In genomic region chr6:20589266-20589665, GRCh38 we compare ENCODE assay signal across 20 cellular contexts. TPM values are rescaled to one million over a fixed set of nuclear protein-coding genes. Genes with fewer than 3 reads are reported as not detected.
DNase-seq lines count a peak whose midpoint lies in the region; ATAC-seq and TF ChIP-seq lines count a peak whose summit lies in the region.
"Had no signal": no experiment of that assay in that cellular context is flagged by ENCODE, and none has a peak within 500 bp of the region (broad histone marks: within the 10 kb centered on the region; RNA-seq: fewer than 3 reads in every experiment).

No MANE protein-coding gene starts in this region.

- H3K36me3 ChIP-seq in RWPE2 (ENCODE audit: low read depth), result 0 out of 2 replicates have a peak, but pooled peaks cover 4% of the 10 kb centered on the region
- H3K36me3 ChIP-seq: neutrophil had no signal

- no peaks in the 10 kb centered on the region for H3K27me3 Mint-ChIP-seq in stimulated activated naive CD8-positive, alpha-beta T cell treated with anti-CD3 and anti-CD28 coated beads, Interleukin-15, amount 100 ng/mL, for 72 hours
- H3K27me3 Mint-ChIP-seq: activated naive CD8-positive, alpha-beta T cell treated with anti-CD3 and anti-CD28 coated beads, Interleukin-2, amount 10 ng/mL, durations not matched to agents 7 days and 5 days; effector memory CD8-positive, alpha-beta T cell had no signal

- DNase-seq in GM03348 (ENCODE audit: low spot score) (peak; percentile 16), RWPE2 (ENCODE audit: low spot score) (no peak), fibroblast of mammary gland (ENCODE audit: low read depth) (peak; percentile 29), mucosa of gallbladder (ENCODE audit: low spot score) (no peak), NCI-H2107 treated with DMSO at 0.1 percent for 48 hours (lab: John Stamatoyannopoulos, UW; ENCODE audit: unreplicated experiment) (no peak)
- no peak for DNase-seq in stimulated activated naive CD8-positive, alpha-beta T cell treated with anti-CD3 and anti-CD28 coated beads, Interleukin-15, amount 100 ng/mL, for 72 hours
- DNase-seq: activated naive CD8-positive, alpha-beta T cell treated with anti-CD3 and anti-CD28 coated beads, Interleukin-2, amount 10 ng/mL, durations not matched to agents 7 days and 5 days; central memory CD4-positive, alpha-beta T cell; DMS 273 treated with DMSO at 0.1 percent for 48 hours; effector memory CD8-positive, alpha-beta T cell; NCI-H1048; NCI-H446; stimulated activated CD4-positive, alpha-beta T cell treated with anti-CD3 and anti-CD28 coated beads, Interleukin-4, amount 100 ng/mL, for 4 hours; SW 1271 had no signal

- TF ChIP-seq CTCF in 22Rv1 (IDR thresholded peaks at IDR 0.05) (no peak), RWPE2 (IDR thresholded peaks at IDR 0.05; ENCODE audit: poor library complexity, severe bottlenecking) (no peak), fibroblast of mammary gland (conservative IDR thresholded peaks at IDR 0.05; ENCODE audit: control insufficient read depth, insufficient read depth, low read depth, low read length) (no peak)

- H3K4me3 ChIP-seq in RWPE2 (ENCODE audit: severe bottlenecking) (no peak overlapping the region), fibroblast of mammary gland (ENCODE audit: control insufficient read depth, low read depth, low read length) (no peak overlapping the region)
- H3K4me3 ChIP-seq: tibial nerve had no signal

- peaks cover 19% of the 10 kb centered on the region for H3K4me1 Mint-ChIP-seq in stimulated activated naive CD8-positive, alpha-beta T cell treated with anti-CD3 and anti-CD28 coated beads, Interleukin-15, amount 100 ng/mL, for 72 hours

- H3K27ac Mint-ChIP-seq in stimulated activated naive CD8-positive, alpha-beta T cell treated with anti-CD3 and anti-CD28 coated beads, Interleukin-15, amount 100 ng/mL, for 72 hours, result no peak overlapping the region
- H3K27ac Mint-ChIP-seq: activated naive CD8-positive, alpha-beta T cell treated with anti-CD3 and anti-CD28 coated beads, Interleukin-2, amount 10 ng/mL, durations not matched to agents 7 days and 5 days had no signal

- H3K9me3 Mint-ChIP-seq in stimulated activated naive CD8-positive, alpha-beta T cell treated with anti-CD3 and anti-CD28 coated beads, Interleukin-15, amount 100 ng/mL, for 72 hours, result peaks cover 8 to 10% of the 10 kb centered on the region in 2 donors
- H3K9me3 Mint-ChIP-seq: effector memory CD8-positive, alpha-beta T cell had no signal

- peaks cover 18% of the 10 kb centered on the region for H3K4me1 ChIP-seq in RWPE2 (ENCODE audit: insufficient read depth, poor library complexity, severe bottlenecking)
- H3K4me1 ChIP-seq: tibial nerve had no signal

- peak overlapping the region; percentile 32; the same call in 1 of the 2 replicates for H3K27ac ChIP-seq in 22Rv1
- H3K27ac ChIP-seq in RWPE2 (ENCODE audit: poor library complexity, severe bottlenecking), result peak overlapping the region; percentile 36
- H3K27ac ChIP-seq: neutrophil, tibial nerve had no signal

- no peak overlapping the region for H3K4me3 Mint-ChIP-seq in stimulated activated naive CD8-positive, alpha-beta T cell treated with anti-CD3 and anti-CD28 coated beads, Interleukin-15, amount 100 ng/mL, for 72 hours
- H3K4me3 Mint-ChIP-seq: activated naive CD8-positive, alpha-beta T cell treated with anti-CD3 and anti-CD28 coated beads, Interleukin-2, amount 10 ng/mL, durations not matched to agents 7 days and 5 days; effector memory CD8-positive, alpha-beta T cell had no signal

- no peaks in the 10 kb centered on the region for H3K9me3 ChIP-seq in RWPE2 (ENCODE audit: severe bottlenecking)
- H3K9me3 ChIP-seq: neutrophil had no signal

- no peaks in the 10 kb centered on the region for H3K27me3 ChIP-seq in RWPE2 (ENCODE audit: insufficient read depth, poor library complexity, severe bottlenecking)
- H3K27me3 ChIP-seq: neutrophil, tibial nerve had no signal

- ATAC-seq in RWPE2 (ENCODE audit: low read depth) (peak; percentile 76), GM21528 (IDR thresholded peaks at IDR 0.05; ENCODE audit: low FRiP score, unreplicated experiment) (no peak)
- no peak for ATAC-seq in stimulated activated naive CD8-positive, alpha-beta T cell treated with anti-CD3 and anti-CD28 coated beads, Interleukin-15, amount 100 ng/mL, for 72 hours
- ATAC-seq: activated CD4-positive, CD25-positive, alpha-beta regulatory T cell treated with anti-CD3 and anti-CD28 coated beads, Interleukin-2, amount 50 U/mL, for 24 hours; effector memory CD8-positive, alpha-beta T cell; Panc1 had no signal

RNA-seq across cellular contexts. Expression of gene CDKAL1, which starts 55.0 kb away (rescaled TPM):
- 13.1 TPM for total RNA-seq in mucosa of gallbladder

Comparison
In these comparisons a context has a peak if more than half of its experiments do, and no peak if none do; other contexts are left out.
1. DNase-seq: peak in GM03348 (single experiment) and fibroblast of mammary gland (single experiment); none in RWPE2 (single experiment), mucosa of gallbladder (single experiment), stimulated activated naive CD8-positive, alpha-beta T cell treated with anti-CD3 and anti-CD28 coated beads, Interleukin-15, amount 100 ng/mL, for 72 hours (0 of 2) and NCI-H2107 treated with DMSO at 0.1 percent for 48 hours (single experiment).